In the genomic region with DNA sequence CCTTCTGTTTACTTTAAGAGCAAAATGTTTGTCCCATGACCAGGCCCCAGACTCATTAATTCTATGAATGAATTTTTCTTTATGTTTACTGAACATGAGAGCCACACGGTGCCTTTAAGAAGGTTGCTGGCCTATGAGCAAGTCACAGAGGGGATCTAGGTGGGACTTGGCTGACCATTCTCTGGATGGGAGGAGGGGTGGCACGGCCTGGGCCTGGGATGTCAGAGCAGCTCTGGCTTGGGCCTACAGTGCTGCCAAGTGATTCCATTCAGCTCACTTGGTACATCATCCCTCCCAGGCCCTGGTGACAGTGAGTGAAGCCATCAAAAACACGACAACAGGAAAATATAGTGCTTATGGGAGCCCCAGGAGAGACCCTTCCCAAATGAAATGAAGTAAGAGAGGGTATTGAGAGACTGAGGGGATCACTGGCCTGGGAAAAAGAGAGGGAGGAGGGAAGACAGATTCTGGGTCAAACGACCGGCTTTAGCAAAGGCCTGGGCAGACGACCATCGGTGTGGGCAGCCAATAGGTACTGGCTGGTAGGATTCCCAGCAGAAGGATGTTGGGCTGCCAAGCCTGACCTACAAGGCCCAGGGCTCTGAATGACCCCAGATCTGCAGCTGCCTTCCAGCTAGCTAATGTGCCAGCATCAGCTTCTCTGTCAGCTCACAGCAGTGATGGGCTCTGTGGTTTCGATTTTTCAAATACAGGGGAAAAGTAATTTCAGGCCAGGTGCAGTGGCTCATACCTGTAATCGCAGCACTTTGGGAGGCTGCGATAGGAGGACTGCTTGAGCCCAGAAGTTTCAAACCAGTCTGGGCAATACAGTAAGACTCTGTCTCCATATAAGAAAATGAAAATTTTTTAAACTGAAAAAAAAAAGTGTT, we compare ENCODE assay signal across 33 cellular contexts. TPM values are rescaled to one million over a fixed set of nuclear protein-coding genes. Genes with fewer than 3 reads are reported as not detected.
DNase-seq lines count a peak whose midpoint lies in the region; ATAC-seq, FAIRE-seq and TF ChIP-seq lines count a peak whose summit lies in the region.
"Had no signal": no experiment of that assay in that cellular context is flagged by ENCODE, and none has a peak within 500 bp of the region (broad histone marks: within the 10 kb centered on the region; RNA-seq: fewer than 3 reads in every experiment).

No MANE protein-coding gene starts in this region.

- no peak overlapping the region for H3K4me3 Mint-ChIP-seq in activated T-helper 17 cell treated with anti-CD3 and anti-CD28 coated beads, Interleukin-2, amount 50 U/mL, for 72 hours
- H3K4me3 Mint-ChIP-seq: activated naive CD4-positive, alpha-beta T cell treated with anti-CD3 and anti-CD28 coated beads for 36 hours had no signal

- 0 out of 2 replicates have a peak overlapping the region, but pooled peaks have one; percentile 9 for H2BK12ac ChIP-seq in H1 (ENCODE audit: low read depth, low read length)

- H3K79me2 ChIP-seq in H1 (ENCODE audit: control insufficient read depth in 1 of 2, insufficient read depth in 2 of 2, low read length in 2 of 2): no peaks in the 10 kb centered on the region

- no peaks in the 10 kb centered on the region for H3K9me3 ChIP-seq in BLaER1 treated with 17β-estradiol and CSF1 and Interleukin-3, amounts not matched to agents 10 nM and 100 nM (replicated peaks in 1 of 11)
- H3K9me3 ChIP-seq in H1 (ENCODE audit: insufficient read depth in 2 of 2, low read depth in 1 of 2, low read length in 1 of 2) (no peaks in the 10 kb centered on the region), neutrophil (no peaks in the 10 kb centered on the region)
- H3K9me3 ChIP-seq: A549, adrenal gland, colonic mucosa, esophagus squamous epithelium, MG63, SK-N-SH, stomach, tibial artery had no signal

- H3K56ac ChIP-seq in H1 (replicated peaks; ENCODE audit: insufficient read length, low read depth, low read length): no peak overlapping the region

- no peaks in the 10 kb centered on the region for H3K9me3 Mint-ChIP-seq in activated T-helper 17 cell treated with anti-CD3 and anti-CD28 coated beads, Interleukin-2, amount 50 U/mL, for 72 hours
- H3K9me3 Mint-ChIP-seq: activated naive CD4-positive, alpha-beta T cell treated with anti-CD3 and anti-CD28 coated beads for 36 hours; activated T-cell treated with anti-CD3 and anti-CD28 coated beads, Interleukin-2, amount 50 U/mL, for 72 hours; CD8-positive, alpha-beta memory T cell; memory B cell had no signal

- H3K27me3 ChIP-seq in BLaER1 treated with 17β-estradiol and CSF1 and Interleukin-3, amounts not matched to agents 10 nM and 100 nM: no peaks in the 10 kb centered on the region
- H3K27me3 ChIP-seq in H1 (replicated peaks in 1 of 4; ENCODE audit: control insufficient read depth in 3 of 4, extremely low read depth in 1 of 4, insufficient read depth in 3 of 4, low read length in 3 of 4) (no peaks in the 10 kb centered on the region; a peak in 1 of 7 replicates), neutrophil (no peaks in the 10 kb centered on the region)
- H3K27me3 ChIP-seq: adrenal gland, brain microvascular endothelial cell, colonic mucosa, esophagus squamous epithelium, MG63, stomach had no signal

- peaks cover 49 to 55% (median 53%) of the 10 kb centered on the region in 10 experiments for H3K4me1 ChIP-seq in BLaER1 treated with 17β-estradiol and CSF1 and Interleukin-3, amounts not matched to agents 10 nM and 100 nM
- H3K4me1 ChIP-seq in H1 (replicated peaks in 1 of 4; ENCODE audit: control insufficient read depth in 3 of 4, insufficient read depth in 4 of 4, low read length in 3 of 4) (peaks cover 3 to 11% (median 6%) of the 10 kb centered on the region in 4 experiments; a peak in 5 of 7 replicates), neutrophil (ENCODE audit: control insufficient read depth in 1 of 2, insufficient read depth in 1 of 2, low read depth in 1 of 2, low read length in 1 of 2) (peaks cover 39% of the 10 kb centered on the region in 2 experiments)

- no peak overlapping the region for H2BK5ac ChIP-seq in H1 (ENCODE audit: low read depth, low read length)

- H4K8ac ChIP-seq in H1 (ENCODE audit: extremely low read depth, insufficient read depth, low read length): no peak overlapping the region

- H3K27ac ChIP-seq in BLaER1 treated with 17β-estradiol and CSF1 and Interleukin-3, amounts not matched to agents 10 nM and 100 nM: peak overlapping the region in 8 of 11 experiments; percentile 80 to 92 (median 86); a peak in 15 of 22 replicates
- H3K27ac ChIP-seq in H1 (ENCODE audit: low read depth, low read length) (no peak overlapping the region), neutrophil (peak overlapping the region; percentile 88)
- H3K27ac ChIP-seq: A549, brain microvascular endothelial cell, colonic mucosa, tibial artery, WERI-Rb-1 had no signal

- H3K79me1 ChIP-seq in H1 (ENCODE audit: low read depth, low read length): no peaks in the 10 kb centered on the region

- H3K4me3 ChIP-seq in BLaER1 treated with 17β-estradiol and CSF1 and Interleukin-3, amounts not matched to agents 10 nM and 100 nM: peak overlapping the region in 1 of 10 experiments; percentile 37; a peak in 1 of 20 replicates
- no peak overlapping the region for H3K4me3 ChIP-seq in H1 (ENCODE audit: extremely low read depth in 1 of 4, insufficient read depth in 2 of 4, low read depth in 3 of 4, low read length in 4 of 4)
- H3K4me3 ChIP-seq in neutrophil (ENCODE audit: low read depth in 1 of 2, low read length in 1 of 2): no peak overlapping the region
- H3K4me3 ChIP-seq: A549, adrenal gland, colonic mucosa, esophagus squamous epithelium, MG63, stomach, tibial artery had no signal

- peak overlapping the region in 6 of 11 experiments; percentile 23 to 83 (median 64); a peak in 9 of 22 replicates for H3K9ac ChIP-seq in BLaER1 treated with 17β-estradiol and CSF1 and Interleukin-3, amounts not matched to agents 10 nM and 100 nM
- no peak overlapping the region for H3K9ac ChIP-seq in H1 (replicated peaks in 1 of 4; ENCODE audit: extremely low read depth in 1 of 4, low read depth in 3 of 4, low read length in 3 of 4)
- H3K9ac ChIP-seq: SK-N-SH had no signal

- H3K27me3 Mint-ChIP-seq in activated T-helper 17 cell treated with anti-CD3 and anti-CD28 coated beads, Interleukin-2, amount 50 U/mL, for 72 hours: no peaks in the 10 kb centered on the region
- H3K27me3 Mint-ChIP-seq: CD8-positive, alpha-beta memory T cell; memory B cell had no signal

- H3K18ac ChIP-seq in H1 (ENCODE audit: extremely low read depth, low read length): no peak overlapping the region

- H3K14ac ChIP-seq in H1 (ENCODE audit: insufficient read length): no peak overlapping the region

- no peaks in the 10 kb centered on the region for H3K36me3 ChIP-seq in BLaER1 treated with 17β-estradiol and CSF1 and Interleukin-3, amounts not matched to agents 10 nM and 100 nM
- no peaks in the 10 kb centered on the region for H3K36me3 ChIP-seq in H1 (ENCODE audit: control insufficient read depth in 2 of 4, insufficient read depth in 4 of 4, low read length in 3 of 4)
- H3K36me3 ChIP-seq in neutrophil: no peaks in the 10 kb centered on the region
- H3K36me3 ChIP-seq: adrenal gland, brain microvascular endothelial cell, colonic mucosa, esophagus squamous epithelium, MG63, tibial artery, WERI-Rb-1 had no signal

- H2BK20ac ChIP-seq in H1 (ENCODE audit: low read length): no peak overlapping the region

- POLR2A ChIA-PET in H1 (lab: Charles Lee; ENCODE audit: partially characterized antibody): interaction anchor here (3.3 kb wide), 1 partner anchor 9 kb away, joined by 14 read pairs; no protein-coding TSS in a partner anchor

- no peaks in the 10 kb centered on the region for H3K36me3 Mint-ChIP-seq in activated T-helper 17 cell treated with anti-CD3 and anti-CD28 coated beads, Interleukin-2, amount 50 U/mL, for 72 hours (ENCODE audit: low read depth)
- H3K36me3 Mint-ChIP-seq: memory B cell had no signal

- ATAC-seq in activated T-helper 17 cell treated with anti-CD3 and anti-CD28 coated beads, Interleukin-2, amount 50 U/mL, for 72 hours (replicated peaks): no peak
- ATAC-seq in HG02623 (IDR thresholded peaks at IDR 0.05; ENCODE audit: unreplicated experiment): no peak
- ATAC-seq: A549; activated T-cell treated with anti-CD3 and anti-CD28 coated beads, Interleukin-2, amount 50 U/mL, for 72 hours; left colon had no signal

- DNase-seq in H1 (ENCODE audit: low read depth in 1 of 2, low spot score in 2 of 2) (no peak), T-helper 1 cell (no peak), NCI-H748 treated with DMSO at 0.1 percent for 48 hours (lab: John Stamatoyannopoulos, UW) (no peak), NCI-H1105 (lab: John Stamatoyannopoulos, UW) (no peak)
- DNase-seq: activated CD4-positive, alpha-beta T cell treated with anti-CD3 and anti-CD28 coated beads for 48 hours; activated naive CD4-positive, alpha-beta T cell treated with anti-CD3 and anti-CD28 coated beads for 36 hours; activated T-cell treated with anti-CD3 and anti-CD28 coated beads, Interleukin-2, amount 50 U/mL, for 72 hours; AML-193; brain microvascular endothelial cell; CD8-positive, alpha-beta memory T cell; colonic mucosa; esophagus squamous epithelium; foreskin melanocyte; H7; KG1; left colon; MG63; NCI-H1417 treated with DMSO at 0.1 percent for 48 hours; NCI-H2081 treated with DMSO at 0.1 percent for 48 hours; NCI-H446 treated with DMSO at 0.1 percent for 48 hours; SK-N-SH; stomach; T-helper 9 cell; tibial artery; WERI-Rb-1 had no signal

- H3K4me2 ChIP-seq in BLaER1 treated with 17β-estradiol and CSF1 and Interleukin-3, amounts not matched to agents 10 nM and 100 nM: peak overlapping the region; percentile 89 to 99 (median 97)
- H3K4me2 ChIP-seq in H1 (ENCODE audit: insufficient read depth in 1 of 2, low read depth in 2 of 2, low read length in 2 of 2): no peak overlapping the region
- H3K4me2 ChIP-seq: A549, SK-N-SH had no signal

- TF ChIP-seq CTCF in H1 (IDR thresholded peaks at IDR 0.05; ENCODE audit: control extremely low read depth in 1 of 3, insufficient read depth in 1 of 3, low read depth in 1 of 3, low read length in 3 of 3): no peak
- TF ChIP-seq CTCF in neutrophil (IDR thresholded peaks at IDR 0.05): no peak

- no peak overlapping the region; the same call in 1 of the 2 replicates for H2AK5ac ChIP-seq in H1 (ENCODE audit: low read depth, low read length)

- no peak overlapping the region for H4K5ac ChIP-seq in H1 (ENCODE audit: insufficient read length, low read depth, low read length)

- no peak overlapping the region for H3K4ac ChIP-seq in H1 (replicated peaks; ENCODE audit: insufficient read length, low read depth, low read length)

- no peak for FAIRE-seq in H1 (lab: Jason Lieb, UNC)
- FAIRE-seq: A549, HTR-8/SVneo had no signal

- H2BK15ac ChIP-seq in H1 (ENCODE audit: low read length): no peak overlapping the region

- peaks cover 22% of the 10 kb centered on the region for H3K4me1 Mint-ChIP-seq in activated T-helper 17 cell treated with anti-CD3 and anti-CD28 coated beads, Interleukin-2, amount 50 U/mL, for 72 hours

- no peak overlapping the region for H2AFZ ChIP-seq in H1 (ENCODE audit: low read length)

- no peak overlapping the region for H2BK120ac ChIP-seq in H1 (replicated peaks; ENCODE audit: low read depth, low read length)

- no peak for TF ChIP-seq POLR2A in H1 (IDR thresholded peaks at IDR 0.05; ENCODE audit: control extremely low read depth in 1 of 2, low read depth in 2 of 2, low read length in 2 of 2)

- no peak overlapping the region for H4K91ac ChIP-seq in H1 (replicated peaks; ENCODE audit: insufficient read length, low read length)

- H3K27ac Mint-ChIP-seq in activated T-helper 17 cell treated with anti-CD3 and anti-CD28 coated beads, Interleukin-2, amount 50 U/mL, for 72 hours: peak overlapping the region; percentile 79
- H3K27ac Mint-ChIP-seq: activated naive CD4-positive, alpha-beta T cell treated with anti-CD3 and anti-CD28 coated beads for 36 hours; activated T-cell treated with anti-CD3 and anti-CD28 coated beads, Interleukin-2, amount 50 U/mL, for 72 hours; memory B cell had no signal

- H3K23ac ChIP-seq in H1 (ENCODE audit: insufficient read length): no peak overlapping the region

- CTCF ChIA-PET in H1 (lab: Charles Lee; ENCODE audit: partially characterized antibody): interaction anchor here (0.5 to 5.9 kb wide), 9 partner anchors 11 to 135 kb away, joined by 3 to 29 read pairs (median 3); no protein-coding TSS in a partner anchor

- peaks cover 11% of the 10 kb centered on the region for H3K23me2 ChIP-seq in H1 (ENCODE audit: low read depth, low read length)

- WGBS in H1 (ENCODE audit: extremely low coverage in 1 of 2, insufficient coverage in 1 of 2, insufficient read length in 1 of 2, insufficient replicate concordance in 2 of 2, low coverage in 1 of 2, low lambda C conversion rate in 2 of 2, missing lambda C conversion rate in 1 of 2), 2 experiments: 90% methylated on average over 10 of the region's 10 CpGs; no CpG with 5 or more reads in 1 of the 2 experiments

- H4K20me1 ChIP-seq in BLaER1 treated with 17β-estradiol and CSF1 and Interleukin-3, amounts not matched to agents 10 nM and 100 nM: peaks cover 0 to 16% (median 0%) of the 10 kb centered on the region in 11 experiments; a peak in 2 of 22 replicates
- H4K20me1 ChIP-seq in H1 (replicated peaks in 1 of 2; ENCODE audit: control insufficient read depth in 1 of 2, insufficient read depth in 2 of 2, low read length in 2 of 2): no peaks in the 10 kb centered on the region

- TF ChIP-seq RAD21 in H1 (IDR thresholded peaks at IDR 0.05 in 1 of 2, conservative IDR thresholded peaks at IDR 0.05 in 1 of 2; ENCODE audit: low read depth in 2 of 2, low read length in 2 of 2): no peak

- no peak for TF ChIP-seq EP300 in H1 (IDR thresholded peaks at IDR 0.05; ENCODE audit: borderline replicate concordance in 1 of 2, low read depth in 2 of 2, low read length in 2 of 2)

RNA-seq across cellular contexts. Expression of a gene that starts 3.3 kb away (rescaled TPM):
- 1 to 10 TPM; 3.5 to 4.2 TPM for total RNA-seq in activated T-helper 17 cell treated with anti-CD3 and anti-CD28 coated beads, Interleukin-2, amount 50 U/mL, for 72 hours
- total RNA-seq in H1 (2021; fragmentation: NEBNext Ultra II Directional; extraction: Animal tissue kit (Norgen Biotek cat#: 25700)): 6.7 and 9.5 TPM in 2 replicates
- polyA plus RNA-seq in H1 (2011; rRNA removed): 27.9 and 38.9 TPM in 2 replicates
- 16.2 TPM for polyA plus RNA-seq in H1 (2011; cell fraction: cytosol; rRNA removed)
- polyA plus RNA-seq in H1 (2011; cell fraction: nucleus; rRNA removed): 13.8 TPM
- polyA plus RNA-seq in H1 (2012, experiment 1 of 2): 7.9 to 14.5 TPM (median 11.6 TPM) in 4 replicates
- 10.1 TPM for polyA plus RNA-seq in H1 (2012, experiment 2 of 2)
- polyA plus RNA-seq in H1 (2013, experiment 1 of 2): 9.7 TPM
- 10.5 TPM for polyA plus RNA-seq in H1 (2013, experiment 2 of 2)
- polyA minus RNA-seq in H1 (2011; rRNA and poly(A)+ RNA removed): 10.7 and 11.6 TPM in 2 replicates
- polyA minus RNA-seq in H1 (2011; cell fraction: cytosol; rRNA and poly(A)+ RNA removed): 8.9 TPM
- 5.7 TPM for polyA minus RNA-seq in H1 (2011; cell fraction: nucleus; rRNA and poly(A)+ RNA removed)

RNA-seq across cellular contexts. Expression of a gene that starts 3.5 kb away (rescaled TPM):
- 10 to 100 TPM; 10.7 to 65.8 TPM for total RNA-seq in activated T-helper 17 cell treated with anti-CD3 and anti-CD28 coated beads, Interleukin-2, amount 50 U/mL, for 72 hours
- total RNA-seq in H1 (2021; fragmentation: NEBNext Ultra II Directional; extraction: Animal tissue kit (Norgen Biotek cat#: 25700)): 0.63 and 0.82 TPM in 2 replicates
- polyA plus RNA-seq in H1 (2011; rRNA removed): 0.85 and 3.3 TPM in 2 replicates
- 1.7 TPM for polyA plus RNA-seq in H1 (2011; cell fraction: cytosol; rRNA removed)
- polyA plus RNA-seq in H1 (2011; cell fraction: nucleus; rRNA removed): 10.3 TPM
- polyA plus RNA-seq in H1 (2012, experiment 1 of 2): 1.6 to 1.7 TPM (median 1.7 TPM) in 4 replicates
- polyA plus RNA-seq in H1 (2012, experiment 2 of 2): 0.87 TPM
- 0.65 TPM for polyA plus RNA-seq in H1 (2013, experiment 1 of 2)
- polyA plus RNA-seq in H1 (2013, experiment 2 of 2): 0.81 TPM
- polyA minus RNA-seq in H1 (2011; rRNA and poly(A)+ RNA removed): 0.41 and 1.2 TPM in 2 replicates
- 2.7 TPM for polyA minus RNA-seq in H1 (2011; cell fraction: cytosol; rRNA and poly(A)+ RNA removed)
- 1.7 TPM for polyA minus RNA-seq in H1 (2011; cell fraction: nucleus; rRNA and poly(A)+ RNA removed)

RNA-seq across cellular contexts. Expression of a gene that starts 60.0 kb away (rescaled TPM):
- not detected for total RNA-seq in activated T-helper 17 cell treated with anti-CD3 and anti-CD28 coated beads, Interleukin-2, amount 50 U/mL, for 72 hours
- total RNA-seq in H1 (2021; fragmentation: NEBNext Ultra II Directional; extraction: Animal tissue kit (Norgen Biotek cat#: 25700)): 17.4 TPM in 1 of 2 replicates, not detected in the other
- under 0.01 TPM in 1 of 2 replicates, not detected in the other for polyA plus RNA-seq in H1 (2011; rRNA removed)
- polyA plus RNA-seq in H1 (2011; cell fraction: cytosol; rRNA removed): not detected
- not detected for polyA plus RNA-seq in H1 (2011; cell fraction: nucleus; rRNA removed)
- polyA plus RNA-seq in H1 (2012, experiment 1 of 2): not detected in 4 replicates
- not detected for polyA plus RNA-seq in H1 (2012, experiment 2 of 2)
- polyA plus RNA-seq in H1 (2013, experiment 1 of 2): not detected
- polyA plus RNA-seq in H1 (2013, experiment 2 of 2): not detected
- polyA minus RNA-seq in H1 (2011; rRNA and poly(A)+ RNA removed): under 0.01 TPM in 2 replicates
- polyA minus RNA-seq in H1 (2011; cell fraction: cytosol; rRNA and poly(A)+ RNA removed): 360 TPM
- polyA minus RNA-seq in H1 (2011; cell fraction: nucleus; rRNA and poly(A)+ RNA removed): under 0.01 TPM
- total RNA-seq: activated naive CD4-positive, alpha-beta T cell treated with anti-CD3 and anti-CD28 coated beads for 36 hours; activated T-cell treated with anti-CD3 and anti-CD28 coated beads, Interleukin-2, amount 50 U/mL, for 72 hours; adrenal gland; CD8-positive, alpha-beta memory T cell; colonic mucosa; esophagus squamous epithelium; H7; left colon; stomach had no signal
- polyA plus RNA-seq: A549; adrenal gland; CD8-positive, alpha-beta memory T cell; SK-N-SH; stomach had no signal

Comparison
In these comparisons a context has a peak if more than half of its experiments do, and no peak if none do; other contexts are left out.
1. H3K4me2 ChIP-seq: peak in BLaER1 treated with 17β-estradiol and CSF1 and Interleukin-3, amounts not matched to agents 10 nM and 100 nM (11 of 11); none in H1 (0 of 2).
2. H3K9ac ChIP-seq: peak in BLaER1 treated with 17β-estradiol and CSF1 and Interleukin-3, amounts not matched to agents 10 nM and 100 nM (6 of 11); none in H1 (0 of 4).